ENCODE assay signal across 9 cellular contexts in genomic region chr2:100819365-100820345, GRCh38. TPM values are rescaled to one million over a fixed set of nuclear protein-coding genes. Genes with fewer than 3 reads are reported as not detected.
DNase-seq lines count a peak whose midpoint lies in the region; ATAC-seq lines count a peak whose summit lies in the region.
"Had no signal": no experiment of that assay in that cellular context is flagged by ENCODE, and none has a peak within 500 bp of the region (broad histone marks: within the 10 kb centered on the region; RNA-seq: fewer than 3 reads in every experiment).

Gene NPAS2 (plus strand): TSS chr2:100820139. CDS start chr2:100904755, 84,616 bp downstream.

- H3K4me3 ChIP-seq in CD8-positive, alpha-beta memory T cell (ENCODE audit: low read length): peak within 1 kb of the TSS; percentile 32

- no peak within 1 kb of the TSS for H3K27ac Mint-ChIP-seq in CD8-positive, alpha-beta memory T cell

- H3K36me3 ChIP-seq in CD8-positive, alpha-beta memory T cell (ENCODE audit: insufficient read depth, low read length): no peaks in the 10 kb centered on the region
- H3K36me3 ChIP-seq: neutrophil had no signal

- no peak within 1 kb of the TSS for H3K27ac ChIP-seq in CD8-positive, alpha-beta memory T cell (ENCODE audit: low read depth, low read length)
- H3K27ac ChIP-seq in angular gyrus (ENCODE audit: low read depth, low read length): peak within 1 kb of the TSS; percentile 72
- H3K27ac ChIP-seq: neutrophil had no signal

- POLR2A ChIA-PET in CD8-positive, alpha-beta memory T cell (lab: Charles Lee): no interaction called here

- H3K4me3 Mint-ChIP-seq in CD8-positive, alpha-beta memory T cell: peak within 1 kb of the TSS; percentile 42 to 85 (median 53)

- DNase-seq in CD8-positive, alpha-beta memory T cell: peak in 1 of 5 donors; percentile 25
- DNase-seq in LoVo (ENCODE audit: low spot score) (peak; percentile 29), hepatic stellate cell (ENCODE audit: low spot score) (peak; percentile 67), retina (peak; percentile 38), NCI-H2196 treated with DMSO at 0.1 percent for 48 hours (lab: John Stamatoyannopoulos, UW; ENCODE audit: unreplicated experiment) (no peak)
- no peak for DNase-seq in activated CD4-positive, CD25-positive, alpha-beta regulatory T cell treated with anti-CD3 and anti-CD28 coated beads, Interleukin-2, amount 50 U/mL, for 72 hours

- peaks cover 5% of the 10 kb centered on the region for H3K4me1 ChIP-seq in CD8-positive, alpha-beta memory T cell (ENCODE audit: insufficient read depth, low read length)

- CTCF ChIA-PET in CD8-positive, alpha-beta memory T cell (lab: Charles Lee): no interaction called here

- ATAC-seq in HG02852 (IDR thresholded peaks at IDR 0.05; ENCODE audit: unreplicated experiment): no peak

- peaks cover 7% of the 10 kb centered on the region for H3K27me3 ChIP-seq in CD8-positive, alpha-beta memory T cell (ENCODE audit: insufficient read depth, low read length, poor library complexity, severe bottlenecking)

- H3K9me3 Mint-ChIP-seq in CD8-positive, alpha-beta memory T cell: no peaks in the 10 kb centered on the region

- H3K9me3 ChIP-seq in CD8-positive, alpha-beta memory T cell (ENCODE audit: low read length): no peaks in the 10 kb centered on the region
- H3K9me3 ChIP-seq: neutrophil had no signal

- no peaks in the 10 kb centered on the region for H3K36me3 Mint-ChIP-seq in CD8-positive, alpha-beta memory T cell

- H3K27me3 Mint-ChIP-seq in CD8-positive, alpha-beta memory T cell: peaks cover 27 to 57% of the 10 kb centered on the region in 2 donors

- peaks cover 5 to 13% (median 8%) of the 10 kb centered on the region in 3 donors for H3K4me1 Mint-ChIP-seq in CD8-positive, alpha-beta memory T cell

RNA-seq across cellular contexts. Expression of gene NPAS2, which starts in this region (rescaled TPM):
- 1 to 10 TPM in 1 of 2 experiments, under 1 TPM in 1; 0.75 to 1.8 TPM for total RNA-seq in CD8-positive, alpha-beta memory T cell
- polyA plus RNA-seq in CD8-positive, alpha-beta memory T cell: 1.1 TPM

Comparison
In these comparisons a context has a peak if more than half of its experiments do, and no peak if none do; other contexts are left out.
1. DNase-seq: peak in LoVo (single experiment), hepatic stellate cell (single experiment) and retina (single experiment); none in NCI-H2196 treated with DMSO at 0.1 percent for 48 hours (single experiment) and activated CD4-positive, CD25-positive, alpha-beta regulatory T cell treated with anti-CD3 and anti-CD28 coated beads, Interleukin-2, amount 50 U/mL, for 72 hours (single experiment).